In the genomic region with DNA sequence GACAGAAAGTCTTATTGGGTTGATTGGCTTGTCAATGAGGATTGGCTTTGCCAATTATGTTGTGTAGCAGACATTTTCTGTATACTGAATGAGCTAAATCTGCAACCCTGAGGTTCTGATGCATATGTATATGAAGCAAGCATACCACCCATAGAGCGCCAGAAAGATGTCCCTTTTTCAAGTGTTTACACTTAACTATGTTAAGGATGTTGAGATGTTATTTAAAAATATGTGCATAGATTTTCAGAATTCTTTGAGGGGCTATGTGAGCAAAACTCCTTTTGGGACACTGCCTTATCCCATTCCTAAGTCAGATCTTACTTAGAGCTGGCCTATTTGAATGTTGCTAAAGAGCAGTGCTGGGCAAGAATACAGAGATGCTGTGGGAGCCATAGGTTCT, we compare ENCODE assay signal across 15 cellular contexts. TPM values are rescaled to one million over a fixed set of nuclear protein-coding genes. Genes with fewer than 3 reads are reported as not detected.
A peak's percentile ranks its signal among the peaks of the same experiment; 100 is the strongest.
DNase-seq lines count a peak whose midpoint lies in the region; ATAC-seq and TF ChIP-seq lines count a peak whose summit lies in the region.
"Had no signal": no experiment of that assay in that cellular context is flagged by ENCODE, and none has a peak within 500 bp of the region (broad histone marks: within the 10 kb centered on the region; RNA-seq: fewer than 3 reads in every experiment).

No MANE protein-coding gene starts in this region.

- H3K4me1 Mint-ChIP-seq in activated CD8-positive, alpha-beta T cell treated with anti-CD3 and anti-CD28 coated beads for 36 hours (ENCODE audit: low read depth): peaks cover 28% of the 10 kb centered on the region
- H3K4me1 Mint-ChIP-seq in activated CD8-positive, alpha-beta T cell treated with anti-CD3 and anti-CD28 coated beads, Interleukin-2, amount 10 ng/mL, durations not matched to agents 7 days and 5 days (ENCODE audit: low read depth): peaks cover 25% of the 10 kb centered on the region
- H3K4me1 Mint-ChIP-seq in brain (peaks cover 50% of the 10 kb centered on the region), naive B cell (peaks cover 14 to 20% (median 16%) of the 10 kb centered on the region in 3 donors)

- TF ChIP-seq CTCF in activated CD8-positive, alpha-beta T cell treated with anti-CD3 and anti-CD28 coated beads for 36 hours (IDR thresholded peaks at IDR 0.05): no peak
- TF ChIP-seq CTCF in brain (conservative IDR thresholded peaks at IDR 0.05): no peak

- no peaks in the 10 kb centered on the region for H3K9me3 Mint-ChIP-seq in activated CD8-positive, alpha-beta T cell treated with anti-CD3 and anti-CD28 coated beads for 36 hours
- H3K9me3 Mint-ChIP-seq in activated CD8-positive, alpha-beta T cell treated with anti-CD3 and anti-CD28 coated beads, Interleukin-2, amount 10 ng/mL, durations not matched to agents 7 days and 5 days (ENCODE audit: insufficient read depth): no peaks in the 10 kb centered on the region
- H3K9me3 Mint-ChIP-seq in brain (no peaks in the 10 kb centered on the region), naive B cell (peaks cover 0 to 4% (median 0%) of the 10 kb centered on the region in 7 donors)
- H3K9me3 Mint-ChIP-seq: effector memory CD8-positive, alpha-beta T cell had no signal

- DNase-seq in activated CD8-positive, alpha-beta T cell treated with anti-CD3 and anti-CD28 coated beads for 36 hours: no peak
- DNase-seq in activated CD8-positive, alpha-beta T cell treated with anti-CD3 and anti-CD28 coated beads, Interleukin-2, amount 10 ng/mL, durations not matched to agents 7 days and 5 days: no peak
- DNase-seq in naive B cell (no peak), superior temporal gyrus (ENCODE audit: extremely low spot score) (peak; percentile 60), Ammon's horn (ENCODE audit: low spot score) (no peak), HPDE6-E6E7 (ENCODE audit: extremely low spot score) (no peak)
- DNase-seq in effector CD8-positive, alpha-beta T cell (lab: John Stamatoyannopoulos, UW): no peak
- DNase-seq: activated gamma-delta T cell; effector memory CD8-positive, alpha-beta T cell; NCI-H1694; NCI-H446 treated with DMSO at 0.1 percent for 48 hours; WERI-Rb-1 had no signal

- CTCF ChIA-PET in activated CD8-positive, alpha-beta T cell treated with anti-CD3 and anti-CD28 coated beads for 36 hours (lab: Charles Lee): interaction anchor here (1.4 to 1.6 kb wide), 2 partner anchors 36 to 365 kb away, joined by 4 read pairs; no protein-coding TSS in a partner anchor
- CTCF ChIA-PET in activated CD8-positive, alpha-beta T cell treated with anti-CD3 and anti-CD28 coated beads, Interleukin-2, amount 10 ng/mL, durations not matched to agents 7 days and 5 days (lab: Charles Lee): no interaction called here

- POLR2A ChIA-PET in activated CD8-positive, alpha-beta T cell treated with anti-CD3 and anti-CD28 coated beads for 36 hours (lab: Charles Lee): no interaction called here
- POLR2A ChIA-PET in activated CD8-positive, alpha-beta T cell treated with anti-CD3 and anti-CD28 coated beads, Interleukin-2, amount 10 ng/mL, durations not matched to agents 7 days and 5 days (lab: Charles Lee): no interaction called here

- H3K4me3 Mint-ChIP-seq in activated CD8-positive, alpha-beta T cell treated with anti-CD3 and anti-CD28 coated beads for 36 hours: peak overlapping the region; percentile 17
- no peak overlapping the region for H3K4me3 Mint-ChIP-seq in activated CD8-positive, alpha-beta T cell treated with anti-CD3 and anti-CD28 coated beads, Interleukin-2, amount 10 ng/mL, durations not matched to agents 7 days and 5 days
- peak overlapping the region; percentile 38 to 95 (median 89) for H3K4me3 Mint-ChIP-seq in brain
- H3K4me3 Mint-ChIP-seq in naive B cell: peak overlapping the region in 3 of 8 donors; percentile 39 to 97 (median 62)

- no peaks in the 10 kb centered on the region for H3K36me3 Mint-ChIP-seq in activated CD8-positive, alpha-beta T cell treated with anti-CD3 and anti-CD28 coated beads for 36 hours (ENCODE audit: low read depth)
- H3K36me3 Mint-ChIP-seq in activated CD8-positive, alpha-beta T cell treated with anti-CD3 and anti-CD28 coated beads, Interleukin-2, amount 10 ng/mL, durations not matched to agents 7 days and 5 days (ENCODE audit: low read depth): no peaks in the 10 kb centered on the region
- H3K36me3 Mint-ChIP-seq in brain: no peaks in the 10 kb centered on the region
- no peaks in the 10 kb centered on the region for H3K36me3 Mint-ChIP-seq in naive B cell
- H3K36me3 Mint-ChIP-seq: mesothelial cell of epicardium had no signal

- intact Hi-C loops in activated CD8-positive, alpha-beta T cell treated with anti-CD3 and anti-CD28 coated beads for 36 hours (cut with micrococcal nuclease): no loop called here

- no peak overlapping the region for H3K27ac Mint-ChIP-seq in activated CD8-positive, alpha-beta T cell treated with anti-CD3 and anti-CD28 coated beads for 36 hours
- no peak overlapping the region for H3K27ac Mint-ChIP-seq in activated CD8-positive, alpha-beta T cell treated with anti-CD3 and anti-CD28 coated beads, Interleukin-2, amount 10 ng/mL, durations not matched to agents 7 days and 5 days
- peak overlapping the region in 3 of 5 experiments; percentile 21 to 90 (median 88) for H3K27ac Mint-ChIP-seq in brain
- H3K27ac Mint-ChIP-seq in naive B cell: peak overlapping the region in 4 of 6 donors; percentile 2 to 96 (median 44)

- no peak for ATAC-seq in activated CD8-positive, alpha-beta T cell treated with anti-CD3 and anti-CD28 coated beads for 36 hours
- no peak for ATAC-seq in activated CD8-positive, alpha-beta T cell treated with anti-CD3 and anti-CD28 coated beads, Interleukin-2, amount 10 ng/mL, durations not matched to agents 7 days and 5 days
- no peak for ATAC-seq in naive B cell (ENCODE audit: low read depth in 2 of 2)
- ATAC-seq: A549; effector memory CD8-positive, alpha-beta T cell had no signal

- H3K27me3 Mint-ChIP-seq in activated CD8-positive, alpha-beta T cell treated with anti-CD3 and anti-CD28 coated beads for 36 hours: no peaks in the 10 kb centered on the region
- no peaks in the 10 kb centered on the region for H3K27me3 Mint-ChIP-seq in activated CD8-positive, alpha-beta T cell treated with anti-CD3 and anti-CD28 coated beads, Interleukin-2, amount 10 ng/mL, durations not matched to agents 7 days and 5 days (ENCODE audit: low read depth)
- H3K27me3 Mint-ChIP-seq in brain: peaks cover 6% of the 10 kb centered on the region
- no peaks in the 10 kb centered on the region for H3K27me3 Mint-ChIP-seq in naive B cell
- H3K27me3 Mint-ChIP-seq: effector memory CD8-positive, alpha-beta T cell had no signal

RNA-seq across cellular contexts. Expression of a gene that starts 1.9 kb away (rescaled TPM):
- total RNA-seq in activated CD8-positive, alpha-beta T cell treated with anti-CD3 and anti-CD28 coated beads for 36 hours: 10 to 100 TPM; 16.1 to 20.0 TPM
- 10 to 100 TPM; 13.0 to 14.2 TPM for total RNA-seq in activated CD8-positive, alpha-beta T cell treated with anti-CD3 and anti-CD28 coated beads, Interleukin-2, amount 10 ng/mL, durations not matched to agents 7 days and 5 days
- polyA plus RNA-seq in brain (ENCODE audit: insufficient read depth, low read depth, low replicate concordance): 47.9 TPM
- 10 to 100 TPM in 4 of 6 donors, 1 to 10 TPM in 2; 8.2 to 14.7 (median 12.3) TPM for polyA plus RNA-seq in naive B cell (ENCODE audit: low read depth in 6 of 6)

Comparison
In these comparisons a context has a peak if more than half of its experiments do, and no peak if none do; other contexts are left out.
1. H3K27ac Mint-ChIP-seq: peak in brain (3 of 5) and naive B cell (4 of 6); none in activated CD8-positive, alpha-beta T cell treated with anti-CD3 and anti-CD28 coated beads for 36 hours (single experiment) and activated CD8-positive, alpha-beta T cell treated with anti-CD3 and anti-CD28 coated beads, Interleukin-2, amount 10 ng/mL, durations not matched to agents 7 days and 5 days (single experiment).